ENCODE assay signal across 7 cellular contexts in genomic region chr1:144963571-144963970, GRCh38.
DNase-seq lines count a peak whose midpoint lies in the region; ATAC-seq and TF ChIP-seq lines count a peak whose summit lies in the region.
"Not testable (repeated sequence)": the region's sequence is repeated elsewhere in the genome, so short reads cannot be mapped to it uniquely, and the experiment has no call there.

No MANE protein-coding gene starts in this region.

- WGBS in heart right ventricle, 2 donors = 51 to 56% methylated on average over 3 of the region's 3 CpGs
- WGBS in right cardiac atrium = 64% methylated on average over 3 of the region's 3 CpGs
- 66 to 87% methylated on average over 2 to 3 of the region's 3 CpGs for WGBS in lung, 2 donors
- 40% methylated on average over 1 of the region's 3 CpGs; no CpG with 5 or more reads in 1 of the 2 donors for WGBS in thyroid gland, 2 donors

- not testable (repeated sequence) for H3K4me3 ChIP-seq in HCT116 (replicated peaks in 1 of 2; ENCODE audit: low read depth in 1 of 2, low read length in 2 of 2); heart right ventricle; right cardiac atrium (ENCODE audit: low read length); left lung; lung; thyroid gland (replicated peaks in 1 of 3)

- H3K27me3 ChIP-seq in HCT116 (ENCODE audit: insufficient read depth, low read length); heart right ventricle; right cardiac atrium (ENCODE audit: control insufficient read depth, insufficient read depth); left lung; lung (ENCODE audit: control insufficient read depth, insufficient read depth); thyroid gland: not testable (repeated sequence)

- not testable (repeated sequence) for H4K20me1 ChIP-seq in HCT116 (ENCODE audit: insufficient read depth)

- RAD21 ChIA-PET in HCT116 (lab: Charles Lee; ENCODE audit: low non-redundant PET in 1 of 2, low total read pairs in 2 of 2, uncharacterized antibody in 2 of 2, unreplicated experiment in 2 of 2) = not testable (repeated sequence)

- H3K36me3 ChIP-seq in HCT116 (ENCODE audit: control insufficient read depth in 1 of 2, insufficient read depth in 2 of 2, low read length in 2 of 2); heart right ventricle; left lung; lung (ENCODE audit: control insufficient read depth in 2 of 2, insufficient read depth in 2 of 2, low read length in 2 of 2); thyroid gland: not testable (repeated sequence)

- H3K9me3 ChIP-seq in HCT116 (ENCODE audit: control insufficient read depth in 1 of 2, insufficient read depth in 1 of 2, low read depth in 1 of 2, low read length in 2 of 2); heart right ventricle; right cardiac atrium (ENCODE audit: control insufficient read depth, low read length); left lung; lung (ENCODE audit: control insufficient read depth in 2 of 2, insufficient read depth in 1 of 2, low read length in 1 of 2); thyroid gland: not testable (repeated sequence)

- TF ChIP-seq POLR2A in HCT116 (IDR thresholded peaks at IDR 0.05; ENCODE audit: borderline replicate concordance, extremely low read depth, insufficient read depth, insufficient read length); thyroid gland (IDR thresholded peaks at IDR 0.05): not testable (repeated sequence)

- DNase-seq in HCT116 (ENCODE audit: low read depth, low spot score); heart right ventricle; right cardiac atrium: not testable (repeated sequence)
- DNase-seq in left lung = peak in 1 of 2 donors; percentile 20
- DNase-seq in lung (ENCODE audit: low spot score) = peak; percentile 29
- peak; percentile 2 for DNase-seq in thyroid gland

- H2AFZ ChIP-seq in HCT116 (ENCODE audit: low read depth, low read length, poor library complexity, severe bottlenecking) = not testable (repeated sequence)

- not testable (repeated sequence) for BruUV-seq in HCT116 (replicated peaks; lab: Mats Ljungman, UMichigan)

- H3K27ac ChIP-seq in HCT116 (ENCODE audit: low read depth, low read length); heart right ventricle; right cardiac atrium (ENCODE audit: low read length); left lung; lung (ENCODE audit: low read depth in 1 of 2, low read length in 1 of 2); thyroid gland: not testable (repeated sequence)

- TF ChIP-seq CTCF in HCT116 (IDR thresholded peaks at IDR 0.05 in 2 of 3, conservative IDR thresholded peaks at IDR 0.05 in 1 of 3; ENCODE audit: borderline replicate concordance in 1 of 3, insufficient read depth in 1 of 3, low read depth in 2 of 3, low read length in 2 of 3); heart right ventricle (IDR thresholded peaks at IDR 0.05); left lung (IDR thresholded peaks at IDR 0.05); lung (IDR thresholded peaks at IDR 0.05; ENCODE audit: control extremely low read depth, extremely low read depth); thyroid gland (IDR thresholded peaks at IDR 0.05): not testable (repeated sequence)

- H3K9me2 ChIP-seq in HCT116 (ENCODE audit: insufficient read depth) = not testable (repeated sequence)

- POLR2A ChIA-PET in HCT116 (lab: Charles Lee) = not testable (repeated sequence)

- ATAC-seq in HCT116 = peak; percentile 32; the same call in 1 of the 2 replicates
- ATAC-seq in SK-N-SH treated with all-trans-retinoic acid at 6 μM for 48 hours = peak; percentile 23; the same call in 2 of the 3 replicates
- ATAC-seq in heart right ventricle = peak in 6 of 8 donors; percentile 74 to 94 (median 88)
- ATAC-seq in right cardiac atrium = peak; percentile 63 to 89
- peak; percentile 96 for ATAC-seq in left lung
- ATAC-seq in lung (ENCODE audit: insufficient read depth, low FRiP score) = peak; percentile 76

- H3K4me2 ChIP-seq in HCT116 (ENCODE audit: low read length) = not testable (repeated sequence)

- not testable (repeated sequence) for H3K79me2 ChIP-seq in HCT116 (ENCODE audit: insufficient read depth, low read length)

- intact Hi-C loops in HCT116 (cut with micrococcal nuclease); heart right ventricle (cut with DNase I); right cardiac atrium (cut with DNase I); left lung (cut with DNase I); thyroid gland (cut with DNase I): not testable (repeated sequence)

- TF ChIP-seq RAD21 in HCT116 (IDR thresholded peaks at IDR 0.05; ENCODE audit: low read depth) = not testable (repeated sequence)

- not testable (repeated sequence) for H3K9ac ChIP-seq in HCT116 (ENCODE audit: low read length)

- not testable (repeated sequence) for H3K4me1 ChIP-seq in HCT116 (ENCODE audit: control insufficient read depth in 1 of 2, insufficient read depth in 2 of 2, low read length in 2 of 2); heart right ventricle; right cardiac atrium (ENCODE audit: control insufficient read depth, insufficient read depth, low read length); left lung; lung (ENCODE audit: control insufficient read depth in 2 of 2, insufficient read depth in 2 of 2, low read length in 2 of 2); thyroid gland

- CTCF ChIA-PET in HCT116 (lab: Charles Lee) = not testable (repeated sequence)

Comparison
In these comparisons a context has a peak if more than half of its experiments do, and no peak if none do; other contexts are left out.
1. ATAC-seq: peak in every context shown above with its lines; median percentile 96 in left lung; 88 in heart right ventricle; 76 in right cardiac atrium; 76 in lung; 32 in HCT116; 23 in SK-N-SH treated with all-trans-retinoic acid at 6 μM for 48 hours.